Comparison of ENCODE assay signal across 8 cellular contexts in genomic region chr19:48868196-48868886, GRCh38.
DNase-seq lines count a peak whose midpoint lies in the region; ATAC-seq and TF ChIP-seq lines count a peak whose summit lies in the region.

TSS of gene PLEKHA4 (minus strand) at chr19:48868617. CDS start at chr19:48867620, 997 bp downstream.

- peak within 1 kb of the TSS; percentile 72 for H3K27ac ChIP-seq in BLaER1

- peaks cover 37% of the 10 kb centered on the region for H3K4me1 Mint-ChIP-seq in nephron

- no peaks in the 10 kb centered on the region for H3K9me3 Mint-ChIP-seq in nephron

- no peaks in the 10 kb centered on the region for H3K27me3 ChIP-seq in BLaER1

- peaks cover 10% of the 10 kb centered on the region for H4K20me1 ChIP-seq in BLaER1

- ATAC-seq in GM19467 (IDR thresholded peaks at IDR 0.05; ENCODE audit: unreplicated experiment) (no peak), HG02852 (IDR thresholded peaks at IDR 0.05; ENCODE audit: unreplicated experiment) (no peak)

- H3K4me1 ChIP-seq in BLaER1, result peaks cover 55% of the 10 kb centered on the region

- no peaks in the 10 kb centered on the region for H3K9me3 ChIP-seq in BLaER1

- H3K36me3 Mint-ChIP-seq in nephron (ENCODE audit: low read depth), result peaks cover 20% of the 10 kb centered on the region

- H3K27ac Mint-ChIP-seq in nephron, result peak within 1 kb of the TSS; percentile 98 to 99 (median 99)

- H3K4me2 ChIP-seq in BLaER1, result peak within 1 kb of the TSS; percentile 71

- peaks cover 3% of the 10 kb centered on the region; the same call in 1 of the 2 replicates for H3K36me3 ChIP-seq in BLaER1

- H3K9ac ChIP-seq in BLaER1, result peak within 1 kb of the TSS; percentile 47

- H3K4me3 Mint-ChIP-seq in nephron, result peak within 1 kb of the TSS; percentile 88 to 94 (median 92)

- H3K4me3 ChIP-seq in BLaER1, result no peak within 1 kb of the TSS

- DNase-seq in OCI-M1 (lab: John Stamatoyannopoulos, UW), result peak; percentile 65
- peak; percentile 52 for DNase-seq in fibroblast of gingiva (ENCODE audit: low read depth)
- DNase-seq in D341Med (ENCODE audit: low spot score), result no peak
- DNase-seq in NCI-H2029 treated with DMSO at 0.1 percent for 48 hours (lab: John Stamatoyannopoulos, UW), result no peak

- H3K27me3 Mint-ChIP-seq in nephron (ENCODE audit: low read depth), result no peaks in the 10 kb centered on the region

- no peak for TF ChIP-seq CTCF in nephron (IDR thresholded peaks at IDR 0.05; ENCODE audit: unreplicated experiment in 3 of 3)

Comparison
In these comparisons a context has a peak if more than half of its experiments do, and no peak if none do; other contexts are left out.
1. DNase-seq: peak in OCI-M1 (single experiment) and fibroblast of gingiva (single experiment); none in D341Med (single experiment) and NCI-H2029 treated with DMSO at 0.1 percent for 48 hours (single experiment).